11 cellular contexts compared by ENCODE assay signal in genomic region chr10:33332183-33333031, GRCh38. TPM values are rescaled to one million over a fixed set of nuclear protein-coding genes. Genes with fewer than 3 reads are reported as not detected.
DNase-seq lines count a peak whose midpoint lies in the region; ATAC-seq and TF ChIP-seq lines count a peak whose summit lies in the region.
"Had no signal": no experiment of that assay in that cellular context is flagged by ENCODE, and none has a peak within 500 bp of the region (broad histone marks: within the 10 kb centered on the region; RNA-seq: fewer than 3 reads in every experiment).

No MANE protein-coding gene starts in this region.

- H3K27ac Mint-ChIP-seq in activated naive CD8-positive, alpha-beta T cell treated with anti-CD3 and anti-CD28 coated beads, Interleukin-2, amount 50 U/mL, for 24 hours, result no peak overlapping the region
- H3K27ac Mint-ChIP-seq: activated CD8-positive, alpha-beta T cell treated with anti-CD3 and anti-CD28 coated beads, Interleukin-2, amount 10 ng/mL, durations not matched to agents 7 days and 5 days had no signal

- TF ChIP-seq CTCF in left ventricle myocardium inferior (IDR thresholded peaks at IDR 0.05; ENCODE audit: borderline replicate concordance) (no peak), retinal pigment epithelial cell (conservative IDR thresholded peaks at IDR 0.05; ENCODE audit: low read depth, low read length) (no peak)

- H3K9me3 ChIP-seq in left ventricle myocardium inferior (replicated peaks), result no peaks in the 10 kb centered on the region

- H3K4me1 ChIP-seq in left ventricle myocardium inferior, result peaks cover 92% of the 10 kb centered on the region

- ATAC-seq in activated naive CD8-positive, alpha-beta T cell treated with anti-CD3 and anti-CD28 coated beads, Interleukin-2, amount 50 U/mL, for 24 hours, result no peak
- no peak for ATAC-seq in HG02588 (IDR thresholded peaks at IDR 0.05; ENCODE audit: unreplicated experiment)
- ATAC-seq: activated CD8-positive, alpha-beta T cell treated with anti-CD3 and anti-CD28 coated beads, Interleukin-2, amount 10 ng/mL, durations not matched to agents 7 days and 5 days had no signal

- H3K27me3 Mint-ChIP-seq in activated naive CD8-positive, alpha-beta T cell treated with anti-CD3 and anti-CD28 coated beads, Interleukin-2, amount 50 U/mL, for 24 hours, result peaks cover 67% of the 10 kb centered on the region

- intact Hi-C loops in left ventricle myocardium inferior (cut with micrococcal nuclease), result loop anchor here (5.0 to 10.0 kb wide), 2 partner anchors 138 to 1305 kb away; no protein-coding TSS in a partner anchor

- H3K27me3 ChIP-seq in left ventricle myocardium inferior (ENCODE audit: low read depth), result no peaks in the 10 kb centered on the region

- peak; percentile 47 for DNase-seq in EL
- DNase-seq in activated naive CD8-positive, alpha-beta T cell treated with anti-CD3 and anti-CD28 coated beads, Interleukin-2, amount 50 U/mL, for 24 hours, result no peak
- no peak for DNase-seq in left ventricle myocardium inferior
- DNase-seq in retinal pigment epithelial cell (ENCODE audit: low read depth), result no peak
- no peak for DNase-seq in SW 1271 (lab: John Stamatoyannopoulos, UW)
- DNase-seq in activated T-cell treated with anti-CD3 and anti-CD28 coated beads, Interleukin-2, amount 50 U/mL, for 48 hours, result no peak
- DNase-seq in NCI-H128 (lab: John Stamatoyannopoulos, UW; ENCODE audit: unreplicated experiment), result no peak
- DNase-seq: activated CD8-positive, alpha-beta T cell treated with anti-CD3 and anti-CD28 coated beads, Interleukin-2, amount 10 ng/mL, durations not matched to agents 7 days and 5 days; head of caudate nucleus; NCI-H2029 treated with DMSO at 0.1 percent for 48 hours had no signal

- peaks cover 30% of the 10 kb centered on the region for H3K36me3 ChIP-seq in left ventricle myocardium inferior

- peak overlapping the region; percentile 76 for H3K4me3 Mint-ChIP-seq in activated naive CD8-positive, alpha-beta T cell treated with anti-CD3 and anti-CD28 coated beads, Interleukin-2, amount 50 U/mL, for 24 hours
- H3K4me3 Mint-ChIP-seq: activated CD8-positive, alpha-beta T cell treated with anti-CD3 and anti-CD28 coated beads, Interleukin-2, amount 10 ng/mL, durations not matched to agents 7 days and 5 days had no signal

- H3K4me3 ChIP-seq in left ventricle myocardium inferior (peak overlapping the region; percentile 82), retinal pigment epithelial cell (ENCODE audit: low read length) (peak overlapping the region; percentile 73)

- H3K36me3 Mint-ChIP-seq in activated naive CD8-positive, alpha-beta T cell treated with anti-CD3 and anti-CD28 coated beads, Interleukin-2, amount 50 U/mL, for 24 hours (ENCODE audit: low read depth), result no peaks in the 10 kb centered on the region

- peak overlapping the region; percentile 99 for H3K27ac ChIP-seq in left ventricle myocardium inferior (replicated peaks)

- H3K4me1 Mint-ChIP-seq in activated naive CD8-positive, alpha-beta T cell treated with anti-CD3 and anti-CD28 coated beads, Interleukin-2, amount 50 U/mL, for 24 hours, result peaks cover 32% of the 10 kb centered on the region

- H3K9me3 Mint-ChIP-seq in activated naive CD8-positive, alpha-beta T cell treated with anti-CD3 and anti-CD28 coated beads, Interleukin-2, amount 50 U/mL, for 24 hours, result no peaks in the 10 kb centered on the region

RNA-seq across cellular contexts. Expression of gene NRP1, which starts 2.1 kb away (rescaled TPM):
- total RNA-seq in left ventricle myocardium inferior, result 168 TPM
